ENCODE assay signal across 8 cellular contexts in the genomic region with DNA sequence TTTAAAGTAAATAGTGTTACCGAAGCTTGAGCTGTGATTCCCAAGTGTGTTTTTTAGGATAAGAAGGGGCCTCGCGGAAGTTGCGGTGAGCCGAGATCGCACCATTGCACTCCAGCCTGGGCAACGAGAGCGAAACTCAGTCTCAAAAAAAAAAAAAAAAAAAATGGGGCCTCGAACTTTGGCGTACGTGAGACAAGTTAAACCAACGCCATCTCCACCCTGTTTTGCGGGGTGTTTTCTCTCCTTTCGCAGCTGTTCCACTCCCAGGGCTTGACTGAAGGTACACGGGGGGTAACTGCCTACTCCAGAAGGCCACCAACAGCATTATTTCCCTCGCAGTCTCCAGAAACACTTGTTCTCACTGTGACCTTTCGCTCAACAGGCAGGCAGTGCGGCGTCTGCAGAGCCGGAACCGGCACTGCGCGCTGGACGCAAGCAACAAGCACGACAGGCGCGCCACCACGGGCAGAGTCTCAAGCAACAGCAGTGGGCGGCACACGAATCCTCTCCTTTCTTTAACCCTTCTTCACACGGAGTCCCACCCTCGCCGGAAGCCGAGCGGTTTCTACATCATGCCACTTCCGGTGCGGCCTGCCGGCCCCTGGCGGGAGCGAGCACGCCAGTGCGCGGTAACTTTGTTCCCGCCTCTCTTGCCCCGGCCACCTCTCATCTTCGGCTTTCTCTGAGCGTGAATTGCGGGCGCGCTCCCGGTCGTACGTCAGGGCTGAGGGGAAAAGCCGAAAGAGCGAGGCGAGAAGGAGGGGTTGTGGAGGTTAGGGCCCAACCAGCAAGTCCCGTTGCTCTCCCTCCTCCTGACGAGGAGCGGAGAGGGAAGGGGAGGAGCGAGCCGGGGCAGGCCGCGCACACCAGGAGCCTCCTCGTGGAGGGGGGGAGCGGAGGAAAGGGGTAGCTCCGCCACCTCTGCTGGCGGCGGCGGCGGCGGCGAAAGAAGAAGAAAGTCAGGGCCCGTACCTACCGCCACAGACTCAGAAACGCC. TPM values are rescaled to one million over a fixed set of nuclear protein-coding genes. Genes with fewer than 3 reads are reported as not detected.
DNase-seq lines count a peak whose midpoint lies in the region; ATAC-seq and TF ChIP-seq lines count a peak whose summit lies in the region.

No MANE protein-coding gene starts in this region.

- H3K27ac ChIP-seq in skin epidermis, result peak overlapping the region; percentile 94 to 100 (median 98)

- ATAC-seq in HG03175 (IDR thresholded peaks at IDR 0.05; ENCODE audit: unreplicated experiment), result peak; percentile 64
- ATAC-seq in WTC11, result peak; percentile 86

- TF ChIP-seq CTCF in WTC11 (IDR thresholded peaks at IDR 0.05), result no peak
- TF ChIP-seq CTCF in cardiac fibroblast (IDR thresholded peaks at IDR 0.05; ENCODE audit: low read depth, low read length), result no peak

- peak overlapping the region; percentile 100 for H3K27ac Mint-ChIP-seq in WTC11

- H3K36me3 Mint-ChIP-seq in WTC11, result no peaks in the 10 kb centered on the region

- DNase-seq in AG08396 (ENCODE audit: low spot score) (peak; percentile 95), NCI-H2227 treated with DMSO at 0.1 percent for 48 hours (lab: John Stamatoyannopoulos, UW) (peak; percentile 97), WTC11 (ENCODE audit: low spot score) (peak; percentile 98), cardiac fibroblast (ENCODE audit: low read depth in 2 of 2) (peak; percentile 99 to 100), iPS-NIHi11 (ENCODE audit: low spot score) (peak; percentile 97)

- H3K4me3 ChIP-seq in cardiac fibroblast (replicated peaks in 1 of 2; ENCODE audit: low read depth in 2 of 2, low read length in 2 of 2) (peak overlapping the region; percentile 87), skin epidermis (peak overlapping the region; percentile 80 to 99 (median 94))

- TF ChIP-seq POLR2A in GM18951 (IDR thresholded peaks at IDR 0.05; ENCODE audit: extremely low read depth, insufficient read depth, insufficient read length), result peak; percentile 92

- peak overlapping the region; percentile 98 for H3K4me3 Mint-ChIP-seq in WTC11

- CTCF ChIA-PET in WTC11 (lab: Charles Lee), result interaction anchor here (1.2 to 3.2 kb wide), 3 partner anchors 103 to 369 kb away, joined by 3 to 17 read pairs (median 4); no protein-coding TSS in a partner anchor

- peaks cover 4% of the 10 kb centered on the region; the same call in 1 of the 2 replicates for H3K9me3 Mint-ChIP-seq in WTC11

- H3K4me1 Mint-ChIP-seq in WTC11, result peaks cover 20% of the 10 kb centered on the region

- H3K27me3 Mint-ChIP-seq in WTC11 (ENCODE audit: low read depth), result no peaks in the 10 kb centered on the region

- in situ Hi-C loops in GM18951 (cut with MboI; ENCODE audit: low sequenced_read_pairs, unreplicated experiment), result no loop called here

- POLR2A ChIA-PET in WTC11 (lab: Charles Lee), result interaction anchor here (0.7 to 1.0 kb wide), 4 partner anchors 11 to 1383 kb away, joined by 3 to 5 read pairs (median 4); no protein-coding TSS in a partner anchor

TF ChIP-seq in WTC11, 78 proteins besides CTCF, POLR2A, EP300 and RAD21 (continues in another document):
- no peak for TF ChIP-seq TEAD4 (CRISPR knock-in tag; IDR thresholded peaks at IDR 0.05)
- TF ChIP-seq CBFB (CRISPR knock-in tag; IDR thresholded peaks at IDR 0.05; ENCODE audit: low read depth), result no peak; the same call in 1 of the 2 replicates
- 0 out of 2 replicates have a peak, but pooled peaks have one; percentile 58 for TF ChIP-seq ZNF138 (CRISPR knock-in tag; conservative IDR thresholded peaks at IDR 0.05)
- TF ChIP-seq TEAD1 (CRISPR knock-in tag; IDR thresholded peaks at IDR 0.05), result peak; percentile 58; the same call in 1 of the 2 replicates
- TF ChIP-seq ZNF121 (CRISPR knock-in tag; IDR thresholded peaks at IDR 0.05), result 0 out of 2 replicates have a peak, but pooled peaks have one; percentile 16
- TF ChIP-seq ZNF219 (CRISPR knock-in tag; IDR thresholded peaks at IDR 0.05; ENCODE audit: borderline replicate concordance), result no peak
- TF ChIP-seq FOXK1 (CRISPR knock-in tag; IDR thresholded peaks at IDR 0.05), result peak; percentile 74; the same call in 1 of the 2 replicates
- peak; percentile 80 for TF ChIP-seq SP1 (CRISPR knock-in tag; conservative IDR thresholded peaks at IDR 0.05)
- TF ChIP-seq, protein P1, sequence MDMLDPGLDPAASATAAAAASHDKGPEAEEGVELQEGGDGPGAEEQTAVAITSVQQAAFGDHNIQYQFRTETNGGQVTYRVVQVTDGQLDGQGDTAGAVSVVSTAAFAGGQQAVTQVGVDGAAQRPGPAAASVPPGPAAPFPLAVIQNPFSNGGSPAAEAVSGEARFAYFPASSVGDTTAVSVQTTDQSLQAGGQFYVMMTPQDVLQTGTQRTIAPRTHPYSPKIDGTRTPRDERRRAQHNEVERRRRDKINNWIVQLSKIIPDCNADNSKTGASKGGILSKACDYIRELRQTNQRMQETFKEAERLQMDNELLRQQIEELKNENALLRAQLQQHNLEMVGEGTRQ (CRISPR knock-in tag; IDR thresholded peaks at IDR 0.05), result no peak; the same call in 1 of the 2 replicates
- TF ChIP-seq, protein P2, sequence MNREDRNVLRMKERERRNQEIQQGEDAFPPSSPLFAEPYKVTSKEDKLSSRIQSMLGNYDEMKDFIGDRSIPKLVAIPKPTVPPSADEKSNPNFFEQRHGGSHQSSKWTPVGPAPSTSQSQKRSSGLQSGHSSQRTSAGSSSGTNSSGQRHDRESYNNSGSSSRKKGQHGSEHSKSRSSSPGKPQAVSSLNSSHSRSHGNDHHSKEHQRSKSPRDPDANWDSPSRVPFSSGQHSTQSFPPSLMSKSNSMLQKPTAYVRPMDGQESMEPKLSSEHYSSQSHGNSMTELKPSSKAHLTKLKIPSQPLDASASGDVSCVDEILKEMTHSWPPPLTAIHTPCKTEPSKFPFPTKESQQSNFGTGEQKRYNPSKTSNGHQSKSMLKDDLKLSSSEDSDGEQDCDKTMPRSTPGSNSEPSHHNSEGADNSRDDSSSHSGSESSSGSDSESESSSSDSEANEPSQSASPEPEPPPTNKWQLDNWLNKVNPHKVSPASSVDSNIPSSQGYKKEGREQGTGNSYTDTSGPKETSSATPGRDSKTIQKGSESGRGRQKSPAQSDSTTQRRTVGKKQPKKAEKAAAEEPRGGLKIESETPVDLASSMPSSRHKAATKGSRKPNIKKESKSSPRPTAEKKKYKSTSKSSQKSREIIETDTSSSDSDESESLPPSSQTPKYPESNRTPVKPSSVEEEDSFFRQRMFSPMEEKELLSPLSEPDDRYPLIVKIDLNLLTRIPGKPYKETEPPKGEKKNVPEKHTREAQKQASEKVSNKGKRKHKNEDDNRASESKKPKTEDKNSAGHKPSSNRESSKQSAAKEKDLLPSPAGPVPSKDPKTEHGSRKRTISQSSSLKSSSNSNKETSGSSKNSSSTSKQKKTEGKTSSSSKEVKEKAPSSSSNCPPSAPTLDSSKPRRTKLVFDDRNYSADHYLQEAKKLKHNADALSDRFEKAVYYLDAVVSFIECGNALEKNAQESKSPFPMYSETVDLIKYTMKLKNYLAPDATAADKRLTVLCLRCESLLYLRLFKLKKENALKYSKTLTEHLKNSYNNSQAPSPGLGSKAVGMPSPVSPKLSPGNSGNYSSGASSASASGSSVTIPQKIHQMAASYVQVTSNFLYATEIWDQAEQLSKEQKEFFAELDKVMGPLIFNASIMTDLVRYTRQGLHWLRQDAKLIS (CRISPR knock-in tag; IDR thresholded peaks at IDR 0.05; ENCODE audit: borderline replicate concordance), result 0 out of 2 replicates have a peak, but pooled peaks have one; percentile 14
- TF ChIP-seq NFYB (CRISPR knock-in tag; conservative IDR thresholded peaks at IDR 0.05; ENCODE audit: low read depth), result peak; percentile 51
- peak; percentile 19; the same call in 1 of the 2 replicates for TF ChIP-seq GABPB1 (CRISPR knock-in tag; IDR thresholded peaks at IDR 0.05)
- no peak for TF ChIP-seq ESRRA (CRISPR knock-in tag; IDR thresholded peaks at IDR 0.05; ENCODE audit: borderline replicate concordance)
- 0 out of 2 replicates have a peak, but pooled peaks have one; percentile 54 for TF ChIP-seq NR3C1 (CRISPR knock-in tag; conservative IDR thresholded peaks at IDR 0.05; ENCODE audit: low read depth)
- TF ChIP-seq ZNF232 (CRISPR knock-in tag; IDR thresholded peaks at IDR 0.05), result peak; percentile 42; the same call in 1 of the 2 replicates
- peak; percentile 97 for TF ChIP-seq ZNF263 (CRISPR knock-in tag; IDR thresholded peaks at IDR 0.05; ENCODE audit: low read depth)
- TF ChIP-seq, protein P3, sequence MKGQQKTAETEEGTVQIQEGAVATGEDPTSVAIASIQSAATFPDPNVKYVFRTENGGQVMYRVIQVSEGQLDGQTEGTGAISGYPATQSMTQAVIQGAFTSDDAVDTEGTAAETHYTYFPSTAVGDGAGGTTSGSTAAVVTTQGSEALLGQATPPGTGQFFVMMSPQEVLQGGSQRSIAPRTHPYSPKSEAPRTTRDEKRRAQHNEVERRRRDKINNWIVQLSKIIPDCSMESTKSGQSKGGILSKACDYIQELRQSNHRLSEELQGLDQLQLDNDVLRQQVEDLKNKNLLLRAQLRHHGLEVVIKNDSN (CRISPR knock-in tag; IDR thresholded peaks at IDR 0.05), result 0 out of 2 replicates have a peak, but pooled peaks have one; percentile 28
- TF ChIP-seq MYBL2 (CRISPR knock-in tag; IDR thresholded peaks at IDR 0.05), result 0 out of 2 replicates have a peak, but pooled peaks have one; percentile 13
- peak; percentile 96 for TF ChIP-seq ETV6 (CRISPR knock-in tag; IDR thresholded peaks at IDR 0.05)
- TF ChIP-seq, protein P4, sequence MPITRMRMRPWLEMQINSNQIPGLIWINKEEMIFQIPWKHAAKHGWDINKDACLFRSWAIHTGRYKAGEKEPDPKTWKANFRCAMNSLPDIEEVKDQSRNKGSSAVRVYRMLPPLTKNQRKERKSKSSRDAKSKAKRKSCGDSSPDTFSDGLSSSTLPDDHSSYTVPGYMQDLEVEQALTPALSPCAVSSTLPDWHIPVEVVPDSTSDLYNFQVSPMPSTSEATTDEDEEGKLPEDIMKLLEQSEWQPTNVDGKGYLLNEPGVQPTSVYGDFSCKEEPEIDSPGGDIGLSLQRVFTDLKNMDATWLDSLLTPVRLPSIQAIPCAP (CRISPR knock-in tag; IDR thresholded peaks at IDR 0.05), result 0 out of 2 replicates have a peak, but pooled peaks have one; percentile 49
- TF ChIP-seq PRRX2 (CRISPR knock-in tag; IDR thresholded peaks at IDR 0.05), result no peak
- 0 out of 2 replicates have a peak, but pooled peaks have one; percentile 69 for TF ChIP-seq ZBTB21 (CRISPR knock-in tag; IDR thresholded peaks at IDR 0.05; ENCODE audit: borderline replicate concordance)

RNA-seq across cellular contexts. Expression of a gene that starts 0.8 kb away (rescaled TPM):
- 38.9 to 41.0 TPM (median 39.2 TPM) in 3 replicates for total RNA-seq in WTC11 (2021)

Comparison
In these comparisons a context has a peak if more than half of its experiments do, and no peak if none do; other contexts are left out.
1. Peak in every context shown above with its lines: DNase-seq, ATAC-seq, H3K4me3 ChIP-seq and H3K27ac ChIP-seq.